8 cellular contexts compared by ENCODE assay signal in genomic region chr5:88729476-88730182, GRCh38.
DNase-seq lines count a peak whose midpoint lies in the region; ATAC-seq and TF ChIP-seq lines count a peak whose summit lies in the region.

No MANE protein-coding gene starts in this region.

- peak; percentile 37 for ATAC-seq in GM19351 (IDR thresholded peaks at IDR 0.05; ENCODE audit: unreplicated experiment)
- peak; percentile 79 for ATAC-seq in esophagus mucosa

- TF ChIP-seq CTCF in nephron (IDR thresholded peaks at IDR 0.05; ENCODE audit: unreplicated experiment in 3 of 3) = peak; percentile 77 to 91 (median 79)

- peaks cover 4% of the 10 kb centered on the region for H3K36me3 Mint-ChIP-seq in nephron (ENCODE audit: low read depth)

- DNase-seq in C1 segment of cervical spinal cord (lab: John Stamatoyannopoulos, UW) (peak in 11 of 14 donors; percentile 3 to 74 (median 18)), HT1080 (ENCODE audit: low read depth) (peak; percentile 78), NOMO-1 treated with DMSO at 0.1 percent for 48 hours (lab: John Stamatoyannopoulos, UW; ENCODE audit: unreplicated experiment) (peak; percentile 78), substantia nigra (lab: John Stamatoyannopoulos, UW) (peak in 35 of 49 donors; percentile 4 to 73 (median 39))
- peak; percentile 25 for DNase-seq in activated CD8-positive, alpha-beta memory T cell treated with anti-CD3 and anti-CD28 coated beads, Interleukin-2, amount 50 U/mL, for 24 hours (ENCODE audit: extremely low read depth)

- no peak overlapping the region for H3K4me3 Mint-ChIP-seq in nephron

- no peak overlapping the region for H3K27ac Mint-ChIP-seq in nephron

- no peaks in the 10 kb centered on the region for H3K27me3 Mint-ChIP-seq in nephron (ENCODE audit: low read depth)

- no peaks in the 10 kb centered on the region for H3K9me3 Mint-ChIP-seq in nephron

- peaks cover 5% of the 10 kb centered on the region for H3K4me1 Mint-ChIP-seq in nephron

- no peak overlapping the region for H3K27ac ChIP-seq in substantia nigra (ENCODE audit: low read depth, low read length, poor library complexity, severe bottlenecking)

Comparison
In these comparisons a context has a peak if more than half of its experiments do, and no peak if none do; other contexts are left out.
1. DNase-seq: peak in every context shown above with its lines; median percentile 78 in HT1080; 78 in NOMO-1 treated with DMSO at 0.1 percent for 48 hours; 39 in substantia nigra; 25 in activated CD8-positive, alpha-beta memory T cell treated with anti-CD3 and anti-CD28 coated beads, Interleukin-2, amount 50 U/mL, for 24 hours; 18 in C1 segment of cervical spinal cord.